Comparison of ENCODE assay signal across 9 cellular contexts in genomic region chr17:78168906-78169793, GRCh38. TPM values are rescaled to one million over a fixed set of nuclear protein-coding genes. Genes with fewer than 3 reads are reported as not detected.
DNase-seq lines count a peak whose midpoint lies in the region; ATAC-seq and TF ChIP-seq lines count a peak whose summit lies in the region.
"Had no signal": no experiment of that assay in that cellular context is flagged by ENCODE, and none has a peak within 500 bp of the region (broad histone marks: within the 10 kb centered on the region; RNA-seq: fewer than 3 reads in every experiment).

No MANE protein-coding gene starts in this region.

- H3K4me1 ChIP-seq in OCI-LY1 (ENCODE audit: insufficient read depth, low read length, severe bottlenecking) = peaks cover 60% of the 10 kb centered on the region
- H3K4me1 ChIP-seq in foreskin keratinocyte = no peaks in the 10 kb centered on the region
- H3K4me1 ChIP-seq in neutrophil (ENCODE audit: control insufficient read depth in 1 of 2, insufficient read depth in 1 of 2, low read depth in 1 of 2, low read length in 1 of 2) = peaks cover 58 to 61% of the 10 kb centered on the region in 2 experiments
- H3K4me1 ChIP-seq in upper lobe of right lung = peaks cover 51% of the 10 kb centered on the region

- H3K9ac ChIP-seq in OCI-LY1 (ENCODE audit: low read length) = peak overlapping the region; percentile 59

- peak overlapping the region; percentile 61 for H3K4me2 ChIP-seq in OCI-LY1 (ENCODE audit: low read length)

- ATAC-seq in HG02642 (IDR thresholded peaks at IDR 0.05; ENCODE audit: poor library complexity, unreplicated experiment) (peak; percentile 33), foreskin keratinocyte (peak; percentile 62), upper lobe of right lung (peak; percentile 51)

- H3K4me3 ChIP-seq in GM08714 (ENCODE audit: low read length) (peak overlapping the region; percentile 80), OCI-LY1 (ENCODE audit: low read depth, low read length, poor library complexity, severe bottlenecking) (peak overlapping the region; percentile 62), neutrophil (ENCODE audit: low read depth in 1 of 2, low read length in 1 of 2) (peak overlapping the region; percentile 60 to 79), upper lobe of right lung (peak overlapping the region; percentile 85)

- H3K36me3 ChIP-seq in OCI-LY1 (ENCODE audit: insufficient read depth, low read length) (peaks cover 32% of the 10 kb centered on the region), neutrophil (peaks cover 20% of the 10 kb centered on the region), upper lobe of right lung (peaks cover 26% of the 10 kb centered on the region)

- TF ChIP-seq CTCF in OCI-LY1 (IDR thresholded peaks at IDR 0.05; ENCODE audit: low read length) (no peak), foreskin keratinocyte (conservative IDR thresholded peaks at IDR 0.05) (no peak), neutrophil (IDR thresholded peaks at IDR 0.05) (no peak), upper lobe of right lung (IDR thresholded peaks at IDR 0.05) (no peak)

- H3K27ac ChIP-seq in OCI-LY1 (ENCODE audit: low read depth, low read length, poor library complexity, severe bottlenecking) (peak overlapping the region; percentile 13), foreskin keratinocyte (peak overlapping the region; percentile 46), neutrophil (peak overlapping the region; percentile 79), upper lobe of right lung (peak overlapping the region; percentile 84)

- H3F3A ChIP-seq in OCI-LY1 (ENCODE audit: insufficient read depth, low read length) = no peaks in the 10 kb centered on the region

- peak; percentile 86 for DNase-seq in activated effector memory CD4-positive, alpha-beta T cell treated with anti-CD3 and anti-CD28 coated beads, Interleukin-2, amount 50 U/mL, for 16 hours
- DNase-seq in foreskin keratinocyte (peak in 1 of 2 donors; percentile 47), upper lobe of right lung (peak; percentile 86), GM19240 (ENCODE audit: insufficient read length, low spot score) (no peak)

- H3K27me3 ChIP-seq in OCI-LY1 (ENCODE audit: insufficient read depth, low read length) = no peaks in the 10 kb centered on the region
- no peaks in the 10 kb centered on the region for H3K27me3 ChIP-seq in foreskin keratinocyte
- no peaks in the 10 kb centered on the region for H3K27me3 ChIP-seq in neutrophil
- no peaks in the 10 kb centered on the region for H3K27me3 ChIP-seq in upper lobe of right lung

- H4K20me1 ChIP-seq in OCI-LY1 (ENCODE audit: insufficient read depth, low read length) = no peaks in the 10 kb centered on the region

- intact Hi-C loops in upper lobe of right lung (cut with DNase I) = no loop called here

- H3K9me3 ChIP-seq in OCI-LY1 (ENCODE audit: low read length) (no peaks in the 10 kb centered on the region), neutrophil (no peaks in the 10 kb centered on the region), upper lobe of right lung (no peaks in the 10 kb centered on the region)

- H2AFZ ChIP-seq in OCI-LY1 (ENCODE audit: low read length) = no peak overlapping the region

- no peaks in the 10 kb centered on the region for H3K9me2 ChIP-seq in OCI-LY1 (ENCODE audit: low read depth, low read length)

- no peaks in the 10 kb centered on the region for H3K79me2 ChIP-seq in OCI-LY1 (ENCODE audit: insufficient read depth, low read length)

RNA-seq across cellular contexts. Expression of gene SYNGR2, which starts 0.8 kb away (rescaled TPM):
- total RNA-seq in foreskin keratinocyte (30.3 and 48.0 TPM in 2 replicates), upper lobe of right lung (206 TPM)
- 60.8 and 111 TPM in 2 replicates for polyA plus RNA-seq in foreskin keratinocyte

RNA-seq across cellular contexts. Expression of gene TK1, which starts 17.7 kb away (rescaled TPM):
- total RNA-seq in foreskin keratinocyte (80.9 and 109 TPM in 2 replicates), upper lobe of right lung (3.3 TPM)
- 169 and 180 TPM in 2 replicates for polyA plus RNA-seq in foreskin keratinocyte

RNA-seq across cellular contexts. Expression of gene AFMID, which starts 18.0 kb away (rescaled TPM):
- total RNA-seq in foreskin keratinocyte = 15.0 and 18.9 TPM in 2 replicates
- polyA plus RNA-seq in foreskin keratinocyte = 19.7 and 20.8 TPM in 2 replicates
- total RNA-seq in upper lobe of right lung = 32.5 TPM

RNA-seq across cellular contexts. Expression of gene C17orf99, which starts 23.0 kb away (rescaled TPM):
- total RNA-seq in foreskin keratinocyte (0.18 and 0.24 TPM in 2 replicates), upper lobe of right lung (not detected)
- polyA plus RNA-seq in foreskin keratinocyte = 0.22 TPM in 1 of 2 replicates, not detected in the other
- total RNA-seq: pulmonary artery endothelial cell had no signal

RNA-seq across cellular contexts. Expression of gene TMC8, which starts 38.6 kb away (rescaled TPM):
- total RNA-seq in foreskin keratinocyte (0.11 and 0.14 TPM in 2 replicates), upper lobe of right lung (26.6 TPM)
- 0.07 and 0.16 TPM in 2 replicates for polyA plus RNA-seq in foreskin keratinocyte

Comparison
In these comparisons a context has a peak if more than half of its experiments do, and no peak if none do; other contexts are left out.
1. H3K27ac ChIP-seq: peak in every context shown above with its lines; median percentile 84 in upper lobe of right lung; 79 in neutrophil; 46 in foreskin keratinocyte; 13 in OCI-LY1.
2. RNA of gene TK1, which starts 17.7 kb away (total RNA-seq): 80.9 to 109 TPM in foreskin keratinocyte; 3.3 TPM in upper lobe of right lung (single experiment); every median in the first group is over 10 times any median in the second.
3. Peak in every context shown above with its lines, with median percentiles within 50 percentile points of each other: H3K4me3 ChIP-seq and ATAC-seq.